ENCODE assay signal across 13 cellular contexts in the genomic region with DNA sequence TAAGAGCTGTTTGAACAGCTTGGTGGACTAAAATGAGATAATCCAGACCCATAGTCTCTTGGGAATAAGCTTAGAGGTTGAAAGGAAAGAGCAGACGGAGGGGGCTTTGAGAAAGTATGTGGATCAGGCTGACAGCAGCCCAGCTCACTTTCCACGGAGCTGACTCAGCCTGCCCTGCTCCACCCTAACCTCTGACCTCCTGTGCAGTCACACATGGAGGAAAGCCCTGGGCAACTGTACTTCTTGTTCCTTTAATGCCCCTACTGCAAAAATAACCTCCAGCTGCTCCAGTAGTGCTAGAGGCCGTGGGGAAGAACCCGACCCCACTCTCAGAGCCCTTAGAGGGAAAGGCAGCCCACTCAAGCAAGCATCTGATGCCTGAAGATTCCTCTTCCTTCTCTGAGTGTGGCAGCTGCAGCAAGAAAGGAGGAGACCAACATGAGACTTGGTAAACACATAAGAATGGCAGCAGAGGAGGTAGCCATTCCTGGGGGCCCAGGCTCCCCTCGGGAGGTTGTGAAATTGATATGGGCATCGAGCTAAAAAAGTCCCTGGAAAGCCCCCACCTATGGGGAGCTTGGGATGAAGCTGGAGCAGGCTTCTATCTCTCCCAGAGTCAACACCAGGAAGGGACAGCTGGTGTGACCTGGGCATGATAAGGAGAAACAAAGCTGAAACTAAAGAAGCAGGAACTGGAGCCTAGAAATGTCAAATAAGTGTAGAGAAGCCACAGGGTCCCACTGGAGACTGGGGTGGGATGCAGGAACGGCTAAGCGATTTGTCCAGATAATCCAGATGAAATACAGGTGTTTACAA.
DNase-seq lines count a peak whose midpoint lies in the region; ATAC-seq, FAIRE-seq and TF ChIP-seq lines count a peak whose summit lies in the region.
"Had no signal": no experiment of that assay in that cellular context is flagged by ENCODE, and none has a peak within 500 bp of the region (broad histone marks: within the 10 kb centered on the region; RNA-seq: fewer than 3 reads in every experiment).

No MANE protein-coding gene starts in this region.

- H3K27me3 Mint-ChIP-seq in brain: no peaks in the 10 kb centered on the region
- H3K27me3 Mint-ChIP-seq in activated CD4-positive, alpha-beta memory T cell treated with anti-CD3 and anti-CD28 coated beads for 36 hours: no peaks in the 10 kb centered on the region
- H3K27me3 Mint-ChIP-seq: stimulated activated naive CD8-positive, alpha-beta T cell treated with anti-CD3 and anti-CD28 coated beads, Interleukin-15, Interleukin-2, amounts not matched to agents 100 ng/mL and 50 ng/mL, for 24 hours had no signal

- intact Hi-C loops in activated CD4-positive, alpha-beta memory T cell treated with anti-CD3 and anti-CD28 coated beads for 36 hours (cut with micrococcal nuclease): no loop called here

- POLR2A ChIA-PET in A549 (lab: Yijun Ruan, JAX): no interaction called here
- POLR2A ChIA-PET in activated CD4-positive, alpha-beta memory T cell treated with anti-CD3 and anti-CD28 coated beads for 36 hours (lab: Charles Lee): no interaction called here

- no peak for TF ChIP-seq EP300 in A549 (IDR thresholded peaks at IDR 0.05)

- no peak for TF ChIP-seq CTCF in A549 (IDR thresholded peaks at IDR 0.05)
- no peak for TF ChIP-seq CTCF in brain (conservative IDR thresholded peaks at IDR 0.05)

- no peak overlapping the region for H3K4me3 Mint-ChIP-seq in brain
- H3K4me3 Mint-ChIP-seq in activated CD4-positive, alpha-beta memory T cell treated with anti-CD3 and anti-CD28 coated beads for 36 hours: no peak overlapping the region
- H3K4me3 Mint-ChIP-seq: stimulated activated naive CD8-positive, alpha-beta T cell treated with anti-CD3 and anti-CD28 coated beads, Interleukin-15, Interleukin-2, amounts not matched to agents 100 ng/mL and 50 ng/mL, for 24 hours had no signal

- CTCF ChIA-PET in A549 (lab: Yijun Ruan, JAX): interaction anchor here (1.2 to 1.9 kb wide), 2 partner anchors 12 to 45 kb away, joined by 3 to 4 read pairs; no protein-coding TSS in a partner anchor
- CTCF ChIA-PET in activated CD4-positive, alpha-beta memory T cell treated with anti-CD3 and anti-CD28 coated beads for 36 hours (lab: Charles Lee): interaction anchor here (1.2 kb wide), 2 partner anchors 16 to 133 kb away, joined by 3 to 7 read pairs; no protein-coding TSS in a partner anchor

- DNase-seq in A549 (ENCODE audit: low read depth in 1 of 2, low spot score in 1 of 2) (no peak), HuH-7 (ENCODE audit: low spot score) (peak; percentile 12), NCI-H146 (lab: John Stamatoyannopoulos, UW) (no peak)
- DNase-seq in activated CD4-positive, alpha-beta memory T cell treated with anti-CD3 and anti-CD28 coated beads for 36 hours: no peak
- DNase-seq: activated T-cell treated with anti-CD3 and anti-CD28 coated beads, Interleukin-2, amount 50 U/mL, for 48 hours; C1 segment of cervical spinal cord; SHP77 had no signal

- no peak for FAIRE-seq in A549 (lab: Jason Lieb, UNC)
- FAIRE-seq: GM19239 had no signal

- H3K4me3 ChIP-seq in A549 (no peak overlapping the region), mesodermal cell (ENCODE audit: extremely low read depth, insufficient read depth, low read length, poor library complexity, severe bottlenecking) (no peak overlapping the region)

- H3K4me1 Mint-ChIP-seq in brain: peaks cover 34% of the 10 kb centered on the region
- H3K4me1 Mint-ChIP-seq in activated CD4-positive, alpha-beta memory T cell treated with anti-CD3 and anti-CD28 coated beads for 36 hours (ENCODE audit: low read depth): peaks cover 31% of the 10 kb centered on the region

- no peak for TF ChIP-seq POLR2A in A549 (IDR thresholded peaks at IDR 0.05; ENCODE audit: low read length)

- no peaks in the 10 kb centered on the region for H3K36me3 Mint-ChIP-seq in brain
- no peaks in the 10 kb centered on the region for H3K36me3 Mint-ChIP-seq in activated CD4-positive, alpha-beta memory T cell treated with anti-CD3 and anti-CD28 coated beads for 36 hours

- H3K4me1 ChIP-seq in A549: peaks cover 15% of the 10 kb centered on the region
- H3K4me1 ChIP-seq in mesodermal cell (ENCODE audit: control insufficient read depth, insufficient read depth, low read length, poor library complexity, severe bottlenecking): peaks cover 23% of the 10 kb centered on the region

- 36% methylated on average over 8 of the region's 8 CpGs for WGBS in A549 (ENCODE audit: missing lambda C conversion rate)
- 51 to 77% methylated on average over 6 to 7 of the region's 8 CpGs for WGBS in mesodermal cell (ENCODE audit: insufficient coverage in 2 of 2), 2 experiments

- no peak for TF ChIP-seq RAD21 in A549 (conservative IDR thresholded peaks at IDR 0.05 in 1 of 2, IDR thresholded peaks at IDR 0.05 in 1 of 2)

- peak overlapping the region; percentile 46 for H3K4me2 ChIP-seq in A549

- H3K9me3 ChIP-seq in A549 (no peaks in the 10 kb centered on the region), mesodermal cell (ENCODE audit: control insufficient read depth, low read length) (no peaks in the 10 kb centered on the region)

- ATAC-seq in A549: peak in 1 of 2 experiments; percentile 43; a peak in 1 of 6 replicates
- ATAC-seq in GM19328 (IDR thresholded peaks at IDR 0.05; ENCODE audit: unreplicated experiment): no peak
- ATAC-seq in GM19035 (IDR thresholded peaks at IDR 0.05; ENCODE audit: unreplicated experiment): no peak

- H3K9me3 Mint-ChIP-seq in brain: no peaks in the 10 kb centered on the region
- no peaks in the 10 kb centered on the region for H3K9me3 Mint-ChIP-seq in activated CD4-positive, alpha-beta memory T cell treated with anti-CD3 and anti-CD28 coated beads for 36 hours
- H3K9me3 Mint-ChIP-seq: stimulated activated naive CD8-positive, alpha-beta T cell treated with anti-CD3 and anti-CD28 coated beads, Interleukin-15, Interleukin-2, amounts not matched to agents 100 ng/mL and 50 ng/mL, for 24 hours had no signal

- no peaks in the 10 kb centered on the region for H3K36me3 ChIP-seq in mesodermal cell (ENCODE audit: control insufficient read depth, insufficient read depth, low read length)

- H3K27ac Mint-ChIP-seq in brain: peak overlapping the region in 3 of 5 experiments; percentile 56 to 79 (median 68)
- H3K27ac Mint-ChIP-seq in activated CD4-positive, alpha-beta memory T cell treated with anti-CD3 and anti-CD28 coated beads for 36 hours: no peak overlapping the region
- H3K27ac Mint-ChIP-seq: stimulated activated naive CD8-positive, alpha-beta T cell treated with anti-CD3 and anti-CD28 coated beads, Interleukin-15, Interleukin-2, amounts not matched to agents 100 ng/mL and 50 ng/mL, for 24 hours had no signal

- peak overlapping the region; percentile 33 to 57; a peak in 3 of 6 replicates for H3K27ac ChIP-seq in A549
- peak overlapping the region; percentile 79 for H3K27ac ChIP-seq in mesodermal cell (ENCODE audit: low read depth, low read length, severe bottlenecking)

TF ChIP-seq in A549, 52 proteins besides CTCF, POLR2A, EP300 and RAD21:
- TF ChIP-seq NFE2L2 (conservative IDR thresholded peaks at IDR 0.05; ENCODE audit: low read length) (no peak), EHMT2 (IDR thresholded peaks at IDR 0.05; ENCODE audit: low read depth) (no peak), HOXB5 (CRISPR knock-in tag; IDR thresholded peaks at IDR 0.05) (no peak), FOXS1 (CRISPR knock-in tag; IDR thresholded peaks at IDR 0.05) (no peak), EHF (CRISPR knock-in tag; IDR thresholded peaks at IDR 0.05) (no peak), JUNB (IDR thresholded peaks at IDR 0.05) (no peak), HOXA7 (CRISPR knock-in tag; IDR thresholded peaks at IDR 0.05) (no peak), CHD2 (IDR thresholded peaks at IDR 0.05; ENCODE audit: low read length, partially characterized antibody) (no peak), PHF8 (IDR thresholded peaks at IDR 0.05; ENCODE audit: borderline replicate concordance, low read depth) (no peak), HOXB13 (CRISPR knock-in tag; IDR thresholded peaks at IDR 0.05; ENCODE audit: low read depth) (no peak)
- TF ChIP-seq, protein P1, sequence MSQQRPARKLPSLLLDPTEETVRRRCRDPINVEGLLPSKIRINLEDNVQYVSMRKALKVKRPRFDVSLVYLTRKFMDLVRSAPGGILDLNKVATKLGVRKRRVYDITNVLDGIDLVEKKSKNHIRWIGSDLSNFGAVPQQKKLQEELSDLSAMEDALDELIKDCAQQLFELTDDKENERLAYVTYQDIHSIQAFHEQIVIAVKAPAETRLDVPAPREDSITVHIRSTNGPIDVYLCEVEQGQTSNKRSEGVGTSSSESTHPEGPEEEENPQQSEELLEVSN (IDR thresholded peaks at IDR 0.05; ENCODE audit: borderline replicate concordance, low read depth): no peak
